In genomic region chr11:74278721-74279148, GRCh38 we compare ENCODE assay signal across 11 cellular contexts. TPM values are rescaled to one million over a fixed set of nuclear protein-coding genes. Genes with fewer than 3 reads are reported as not detected.
DNase-seq lines count a peak whose midpoint lies in the region; ATAC-seq and TF ChIP-seq lines count a peak whose summit lies in the region.
"Had no signal": no experiment of that assay in that cellular context is flagged by ENCODE, and none has a peak within 500 bp of the region (broad histone marks: within the 10 kb centered on the region; RNA-seq: fewer than 3 reads in every experiment).

No MANE protein-coding gene starts in this region.

- H3K9me2 ChIP-seq in PC-9 (ENCODE audit: insufficient read depth) (no peaks in the 10 kb centered on the region; the same call in 1 of the 2 replicates), OCI-LY7 (ENCODE audit: insufficient read depth, low read length) (no peaks in the 10 kb centered on the region)

- no peaks in the 10 kb centered on the region for H3K79me2 ChIP-seq in PC-9 (ENCODE audit: low read depth)
- H3K79me2 ChIP-seq in OCI-LY7 (ENCODE audit: insufficient read depth, low read depth, low read length): no peaks in the 10 kb centered on the region

- intact Hi-C loops in PC-9 (cut with micrococcal nuclease; ENCODE audit: unreplicated experiment): no loop called here
- intact Hi-C loops in OCI-LY7 (cut with micrococcal nuclease; ENCODE audit: unreplicated experiment): no loop called here

- DNase-seq in ACHN: peak; percentile 62
- peak; percentile 25 to 76 for DNase-seq in PC-9
- peak; percentile 62 for DNase-seq in epithelial cell of proximal tubule (ENCODE audit: low read depth)
- DNase-seq in myocyte (ENCODE audit: low read depth): peak; percentile 89
- DNase-seq in OCI-LY7 (ENCODE audit: low spot score): no peak
- no peak for DNase-seq in NCI-H524 (lab: John Stamatoyannopoulos, UW)

- POLR2A ChIA-PET in PC-9 (lab: Charles Lee; ENCODE audit: unreplicated experiment) (no interaction called here), OCI-LY7 (lab: Charles Lee) (interaction anchor here (0.7 kb wide), 1 partner anchor 13 kb away, joined by 3 read pairs; no protein-coding TSS in a partner anchor)

- H3K4me2 ChIP-seq in PC-9: peak overlapping the region; percentile 26
- H3K4me2 ChIP-seq in OCI-LY7 (ENCODE audit: low read length): no peak overlapping the region
- H3K4me2 ChIP-seq: BLaER1 had no signal

- H2AFZ ChIP-seq in PC-9 (no peak overlapping the region), OCI-LY7 (ENCODE audit: low read length) (no peak overlapping the region)

- H3K27me3 ChIP-seq in PC-9 (ENCODE audit: insufficient read depth, low read depth): no peaks in the 10 kb centered on the region
- H3K27me3 ChIP-seq: BLaER1 had no signal

- H3K27ac ChIP-seq in PC-9 (peak overlapping the region; percentile 27), OCI-LY7 (ENCODE audit: low read depth, low read length, poor library complexity, severe bottlenecking) (no peak overlapping the region)
- H3K27ac ChIP-seq: BLaER1 had no signal

- H3F3A ChIP-seq in PC-9 (ENCODE audit: insufficient read depth, low read depth): peaks cover 11% of the 10 kb centered on the region; the same call in 1 of the 2 replicates

- in situ Hi-C loops in ACHN (cut with HindIII; ENCODE audit: low pct_ligation_motif_present, low pct_unique_long_range_greater_than_20kb, low sequenced_read_pairs): no loop called here

- no peak overlapping the region for H3K4me3 ChIP-seq in PC-9
- H3K4me3 ChIP-seq in epithelial cell of proximal tubule (ENCODE audit: low read depth, low read length): no peak overlapping the region
- H3K4me3 ChIP-seq in OCI-LY7 (ENCODE audit: low read depth, low read length, poor library complexity, severe bottlenecking): no peak overlapping the region
- H3K4me3 ChIP-seq: BLaER1 had no signal

- CTCF ChIA-PET in PC-9 (lab: Charles Lee) (interaction anchor here (0.6 to 1.0 kb wide), 4 partner anchors 23 to 282 kb away, joined by 3 read pairs; no protein-coding TSS in a partner anchor), OCI-LY7 (lab: Charles Lee; ENCODE audit: unreplicated experiment) (no interaction called here)

- no peaks in the 10 kb centered on the region for H4K20me1 ChIP-seq in PC-9 (ENCODE audit: insufficient read depth)
- H4K20me1 ChIP-seq in OCI-LY7 (ENCODE audit: insufficient read depth, low read length): no peaks in the 10 kb centered on the region
- H4K20me1 ChIP-seq: BLaER1 had no signal

- no peak for TF ChIP-seq CTCF in PC-9 (conservative IDR thresholded peaks at IDR 0.05)
- no peak for TF ChIP-seq CTCF in epithelial cell of proximal tubule (conservative IDR thresholded peaks at IDR 0.05; ENCODE audit: low read depth, low read length)
- TF ChIP-seq CTCF in OCI-LY7 (conservative IDR thresholded peaks at IDR 0.05; ENCODE audit: low read length): no peak

- H3K9me3 ChIP-seq in PC-9 (ENCODE audit: insufficient read depth, low read depth) (no peaks in the 10 kb centered on the region), OCI-LY7 (ENCODE audit: low read length) (no peaks in the 10 kb centered on the region)

- peaks cover 21% of the 10 kb centered on the region for H3K4me1 ChIP-seq in PC-9 (replicated peaks; ENCODE audit: insufficient read depth)
- no peaks in the 10 kb centered on the region for H3K4me1 ChIP-seq in OCI-LY7 (ENCODE audit: insufficient read depth, low read length, poor library complexity, severe bottlenecking)
- H3K4me1 ChIP-seq: BLaER1 had no signal

- ATAC-seq in HG03442 (IDR thresholded peaks at IDR 0.05; ENCODE audit: unreplicated experiment): no peak
- ATAC-seq in HG02981 (IDR thresholded peaks at IDR 0.05; ENCODE audit: unreplicated experiment): no peak
- ATAC-seq: activated T-helper 17 cell treated with anti-CD3 and anti-CD28 coated beads, Interleukin-2, amount 50 U/mL, for 72 hours had no signal

- H3K36me3 ChIP-seq in PC-9 (ENCODE audit: low read depth) (no peaks in the 10 kb centered on the region), OCI-LY7 (ENCODE audit: insufficient read depth, low read length) (no peaks in the 10 kb centered on the region)
- H3K36me3 ChIP-seq: BLaER1 had no signal

- BruUV-seq in PC-9 (replicated peaks; lab: Mats Ljungman, UMichigan) (no TSS peak), OCI-LY7 (replicated peaks; lab: Mats Ljungman, UMichigan) (no TSS peak)

RNA-seq across cellular contexts. Expression of gene P4HA3, which starts 32.7 kb away (rescaled TPM):
- 0.22 and 0.60 TPM in 2 replicates for total RNA-seq in PC-9 (2021)
- 0.51 and 0.81 TPM in 2 replicates for total RNA-seq in epithelial cell of proximal tubule
- total RNA-seq in myocyte: 0.42 TPM in 1 of 2 replicates, not detected in the other
- polyA plus RNA-seq in myocyte (2012): 2.3 TPM
- not detected in 2 replicates for total RNA-seq in OCI-LY7 (2014; rRNA removed; shearing (Covaris generic))
- not detected in 2 replicates for total RNA-seq in OCI-LY7 (2022)
- total RNA-seq: activated T-helper 17 cell treated with anti-CD3 and anti-CD28 coated beads, Interleukin-2, amount 50 U/mL, for 72 hours had no signal
- polyA plus RNA-seq: neural cell had no signal

Comparison
In these comparisons a context has a peak if more than half of its experiments do, and no peak if none do; other contexts are left out.
1. DNase-seq: peak in ACHN (single experiment), PC-9 (2 of 2), epithelial cell of proximal tubule (single experiment) and myocyte (single experiment); none in OCI-LY7 (single experiment) and NCI-H524 (0 of 2).